ENCODE assay signal across 2 cellular contexts in genomic region chr14:99561827-99562226, GRCh38.
TF ChIP-seq lines count a peak whose summit lies in the region.

No MANE protein-coding gene starts in this region.

TF ChIP-seq in GM23338, 12 proteins besides CTCF, POLR2A, EP300 and RAD21:
- TF ChIP-seq POLR2AphosphoS5 (IDR thresholded peaks at IDR 0.05; ENCODE audit: low read depth) (no peak), ZNF114 (CRISPR knock-in tag; IDR thresholded peaks at IDR 0.05) (no peak), JUNB (IDR thresholded peaks at IDR 0.05; ENCODE audit: unreplicated experiment) (no peak), ZNF462 (CRISPR knock-in tag; IDR thresholded peaks at IDR 0.05) (no peak), ETS1 (IDR thresholded peaks at IDR 0.05) (no peak), ZNF331 (CRISPR knock-in tag; IDR thresholded peaks at IDR 0.05; ENCODE audit: low read depth) (no peak)
TF ChIP-seq in GM23338: peak in this region for 0.

TF ChIP-seq in H1, 55 proteins besides CTCF, POLR2A, EP300 and RAD21:
- TF ChIP-seq SUZ12 (IDR thresholded peaks at IDR 0.05; ENCODE audit: low read length) (no peak), KDM5A (IDR thresholded peaks at IDR 0.05; ENCODE audit: low read length) (no peak), POLR2AphosphoS5 (IDR thresholded peaks at IDR 0.05; ENCODE audit: low read depth, low read length) (no peak), KDM1A (IDR thresholded peaks at IDR 0.05; ENCODE audit: borderline replicate concordance, low read length) (no peak), CHD2 (IDR thresholded peaks at IDR 0.05; ENCODE audit: low read length) (no peak), SAP30 (IDR thresholded peaks at IDR 0.05; ENCODE audit: insufficient read depth, insufficient replicate concordance, low read length) (no peak), NANOG (IDR thresholded peaks at IDR 0.05; ENCODE audit: insufficient read depth, low read depth, low read length, poor library complexity, severe bottlenecking) (no peak), TAF1 (IDR thresholded peaks at IDR 0.05; ENCODE audit: low read depth, low read length) (no peak), BCL11A (IDR thresholded peaks at IDR 0.05; ENCODE audit: low read depth in 2 of 2, low read length in 2 of 2) (no peak), SP4 (IDR thresholded peaks at IDR 0.05; ENCODE audit: low read length) (no peak), TBP (IDR thresholded peaks at IDR 0.05; ENCODE audit: low read depth, low read length) (no peak), RBBP5 (IDR thresholded peaks at IDR 0.05; ENCODE audit: borderline replicate concordance, low read depth, low read length) (no peak)
